ENCODE assay signal across 8 cellular contexts in the genomic region with DNA sequence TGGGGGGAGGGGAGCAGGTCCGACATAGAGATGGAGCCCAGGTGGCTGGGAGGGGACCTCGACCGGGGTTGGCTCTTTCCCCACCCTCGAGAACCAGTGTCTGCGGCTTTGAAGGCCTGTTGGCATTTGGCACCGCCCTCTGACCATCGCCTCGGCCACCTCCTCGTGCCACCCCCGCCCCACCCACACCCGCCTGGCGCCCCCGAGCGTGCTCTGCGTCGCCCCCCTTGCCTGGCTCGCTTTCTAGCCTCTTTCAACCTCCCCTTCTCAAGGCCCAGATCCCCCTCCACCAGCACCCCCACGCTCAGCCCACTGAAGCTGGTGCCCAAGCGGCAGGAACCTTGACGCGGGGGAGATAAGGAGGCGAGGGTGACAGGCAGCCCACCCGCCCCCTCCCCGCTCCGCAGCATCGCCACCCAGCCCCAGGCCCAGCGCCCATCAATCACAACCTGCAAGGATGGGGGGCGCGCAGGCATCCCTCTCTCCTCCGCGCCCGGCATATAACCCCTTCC. TPM values are rescaled to one million over a fixed set of nuclear protein-coding genes. Genes with fewer than 3 reads are reported as not detected.
DNase-seq lines count a peak whose midpoint lies in the region; ATAC-seq and TF ChIP-seq lines count a peak whose summit lies in the region.

No MANE protein-coding gene starts in this region.

- H3K4me3 Mint-ChIP-seq in central memory CD8-positive, alpha-beta T cell, result peak overlapping the region; percentile 95
- H3K4me3 Mint-ChIP-seq in mesothelial cell of epicardium, result peak overlapping the region; percentile 95

- H3K36me3 Mint-ChIP-seq in central memory CD8-positive, alpha-beta T cell (ENCODE audit: insufficient read depth), result peaks cover 25% of the 10 kb centered on the region
- H3K36me3 Mint-ChIP-seq in mesothelial cell of epicardium, result peaks cover 5% of the 10 kb centered on the region

- no peak overlapping the region for H3K27ac Mint-ChIP-seq in central memory CD8-positive, alpha-beta T cell (ENCODE audit: low read depth)
- H3K27ac Mint-ChIP-seq in mesothelial cell of epicardium, result no peak overlapping the region

- peak; percentile 52 for DNase-seq in NCI-H82 (lab: John Stamatoyannopoulos, UW)
- DNase-seq in NCI-H82 treated with DMSO at 0.1 percent for 48 hours (lab: John Stamatoyannopoulos, UW; ENCODE audit: unreplicated experiment), result no peak
- peak; percentile 48 for DNase-seq in NCI-H226
- no peak for DNase-seq in central memory CD8-positive, alpha-beta T cell (ENCODE audit: low spot score in 2 of 2)
- DNase-seq in mesothelial cell of epicardium (ENCODE audit: low spot score in 2 of 2, unreplicated experiment in 2 of 2), result peak in 1 of 2 experiments; percentile 47
- no peak for DNase-seq in GM13976 (ENCODE audit: low spot score)

- peaks cover 46% of the 10 kb centered on the region for H3K4me1 Mint-ChIP-seq in central memory CD8-positive, alpha-beta T cell
- peaks cover 38% of the 10 kb centered on the region for H3K4me1 Mint-ChIP-seq in mesothelial cell of epicardium

- TF ChIP-seq CTCF in mesothelial cell of epicardium (IDR thresholded peaks at IDR 0.05; ENCODE audit: unreplicated experiment) (no peak), GM13976 (IDR thresholded peaks at IDR 0.05; ENCODE audit: borderline replicate concordance, control extremely low read depth, extremely low read depth, insufficient read depth, missing control alignments) (no peak)

- no peaks in the 10 kb centered on the region for H3K9me3 Mint-ChIP-seq in central memory CD8-positive, alpha-beta T cell
- no peaks in the 10 kb centered on the region for H3K9me3 Mint-ChIP-seq in mesothelial cell of epicardium

- no peaks in the 10 kb centered on the region for H3K27me3 Mint-ChIP-seq in central memory CD8-positive, alpha-beta T cell
- H3K27me3 Mint-ChIP-seq in mesothelial cell of epicardium (ENCODE audit: low read depth), result no peaks in the 10 kb centered on the region

- ATAC-seq in central memory CD8-positive, alpha-beta T cell (replicated peaks; ENCODE audit: extremely low read depth, poor library complexity, severe bottlenecking), result no peak
- ATAC-seq in HG02970 (IDR thresholded peaks at IDR 0.05; ENCODE audit: low FRiP score, unreplicated experiment), result no peak
- no peak for ATAC-seq in HG02938 (IDR thresholded peaks at IDR 0.05; ENCODE audit: unreplicated experiment)

- in situ Hi-C loops in GM13976 (cut with MboI; ENCODE audit: low sequenced_read_pairs, unreplicated experiment), result no loop called here

RNA-seq across cellular contexts. Expression of a gene that starts 0.6 kb away (rescaled TPM):
- total RNA-seq in mesothelial cell of epicardium, result 19.2 to 21.6 TPM (median 19.3 TPM) in 3 replicates

RNA-seq across cellular contexts. Expression of a gene that starts 3.2 kb away (rescaled TPM):
- 1,422 to 1,472 TPM (median 1,468 TPM) in 3 replicates for total RNA-seq in mesothelial cell of epicardium

RNA-seq across cellular contexts. Expression of a gene that starts 28.9 kb away (rescaled TPM):
- 0.63 to 0.86 TPM (median 0.77 TPM) in 3 replicates for total RNA-seq in mesothelial cell of epicardium

RNA-seq across cellular contexts. Expression of a gene that starts 30.9 kb away (rescaled TPM):
- 0.40 TPM in 1 of 3 replicates, not detected in the others for total RNA-seq in mesothelial cell of epicardium

RNA-seq across cellular contexts. Expression of a gene that starts 45.4 kb away (rescaled TPM):
- total RNA-seq in mesothelial cell of epicardium, result 15.4 to 18.6 TPM (median 17.0 TPM) in 3 replicates

Comparison
In these comparisons a context has a peak if more than half of its experiments do, and no peak if none do; other contexts are left out.
1. DNase-seq: peak in NCI-H82 (single experiment) and NCI-H226 (single experiment); none in NCI-H82 treated with DMSO at 0.1 percent for 48 hours (single experiment), central memory CD8-positive, alpha-beta T cell (0 of 2) and GM13976 (single experiment).